Comparison of ENCODE assay signal across 9 cellular contexts in the genomic region with DNA sequence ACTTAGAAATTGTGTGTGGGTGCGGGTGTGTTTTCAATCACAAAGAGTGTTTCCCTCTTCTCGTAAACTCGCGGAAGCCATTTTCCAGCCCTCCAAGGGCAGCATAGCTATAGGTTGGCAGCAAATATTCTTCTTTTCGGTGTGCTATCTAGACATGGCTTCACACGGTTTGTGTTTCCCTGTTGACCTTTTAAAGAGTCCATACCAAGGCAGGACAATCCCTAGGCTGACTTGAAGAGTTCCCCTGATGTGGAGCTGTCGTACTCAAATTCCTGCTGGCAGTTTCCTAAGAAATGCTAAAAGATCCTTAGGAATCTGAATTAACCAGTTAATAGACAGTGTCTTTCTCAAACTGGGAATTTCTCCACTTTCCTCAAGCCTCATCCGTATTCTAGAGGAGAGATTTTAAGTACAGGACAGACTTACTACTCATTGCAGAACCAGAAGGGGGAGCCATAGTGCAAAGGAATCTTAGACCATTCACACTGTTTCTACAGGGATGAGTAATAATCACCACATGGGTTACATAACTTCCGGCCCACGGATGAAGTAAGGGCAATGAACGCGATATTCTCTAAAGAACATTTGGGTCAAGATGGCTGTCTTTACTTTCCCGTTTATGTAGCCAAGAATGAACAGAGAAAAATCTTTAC.
A peak's percentile ranks its signal among the peaks of the same experiment; 100 is the strongest.
DNase-seq lines count a peak whose midpoint lies in the region; ATAC-seq and TF ChIP-seq lines count a peak whose summit lies in the region.
"Had no signal": no experiment of that assay in that cellular context is flagged by ENCODE, and none has a peak within 500 bp of the region (broad histone marks: within the 10 kb centered on the region; RNA-seq: fewer than 3 reads in every experiment).

No MANE protein-coding gene starts in this region.

- no peaks in the 10 kb centered on the region for H3K9me2 ChIP-seq in Loucy (replicated peaks; ENCODE audit: low read depth, low read length)

- peaks cover 6% of the 10 kb centered on the region for H3K9me3 Mint-ChIP-seq in activated T-helper 17 cell treated with anti-CD3 and anti-CD28 coated beads, Interleukin-2, amount 50 U/mL, for 72 hours

- peaks cover 14% of the 10 kb centered on the region for H3K27me3 Mint-ChIP-seq in activated T-helper 17 cell treated with anti-CD3 and anti-CD28 coated beads, Interleukin-2, amount 50 U/mL, for 72 hours
- H3K27me3 Mint-ChIP-seq: naive B cell had no signal

- H3K36me3 Mint-ChIP-seq in activated T-helper 17 cell treated with anti-CD3 and anti-CD28 coated beads, Interleukin-2, amount 50 U/mL, for 72 hours (ENCODE audit: low read depth), result no peaks in the 10 kb centered on the region
- H3K36me3 Mint-ChIP-seq: naive B cell had no signal

- no peak overlapping the region for H3K27ac Mint-ChIP-seq in activated T-helper 17 cell treated with anti-CD3 and anti-CD28 coated beads, Interleukin-2, amount 50 U/mL, for 72 hours
- H3K27ac Mint-ChIP-seq: naive B cell had no signal

- no peak overlapping the region for H2AFZ ChIP-seq in Loucy (ENCODE audit: low read length)

- no peak overlapping the region for H3K9ac ChIP-seq in Loucy (ENCODE audit: low read depth, low read length, poor library complexity, severe bottlenecking)

- H3K4me3 Mint-ChIP-seq in activated T-helper 17 cell treated with anti-CD3 and anti-CD28 coated beads, Interleukin-2, amount 50 U/mL, for 72 hours, result no peak overlapping the region
- H3K4me3 Mint-ChIP-seq: naive B cell had no signal

- no peaks in the 10 kb centered on the region for H3K9me3 ChIP-seq in Loucy (ENCODE audit: insufficient read depth, low read depth, low read length)

- H4K20me1 ChIP-seq in Loucy (ENCODE audit: insufficient read depth, low read length, poor library complexity, severe bottlenecking), result no peaks in the 10 kb centered on the region

- no peak overlapping the region for H3K4me3 ChIP-seq in Loucy (ENCODE audit: low read length, poor library complexity, severe bottlenecking)

- TF ChIP-seq CTCF in Loucy (conservative IDR thresholded peaks at IDR 0.05; ENCODE audit: low read length), result peak; percentile 44

- H3F3A ChIP-seq in Loucy (ENCODE audit: low read depth), result no peaks in the 10 kb centered on the region

- no peaks in the 10 kb centered on the region for H3K79me2 ChIP-seq in Loucy (ENCODE audit: insufficient read depth, low read length)

- no peak overlapping the region for H3K4me2 ChIP-seq in Loucy (ENCODE audit: low read depth, low read length, poor library complexity, severe bottlenecking)

- no peaks in the 10 kb centered on the region for H3K27me3 ChIP-seq in Loucy (ENCODE audit: insufficient read depth, low read length, poor library complexity, severe bottlenecking)

- DNase-seq in GDM1 (lab: John Stamatoyannopoulos, UW) (peak; percentile 22), left lobe of liver (ENCODE audit: low spot score) (no peak), GOT3 (lab: John Stamatoyannopoulos, UW) (no peak)
- DNase-seq: naive B cell had no signal

- no peaks in the 10 kb centered on the region for H3K4me1 ChIP-seq in Loucy (ENCODE audit: insufficient read depth, low read length, poor library complexity, severe bottlenecking)

- no peaks in the 10 kb centered on the region for H3K4me1 Mint-ChIP-seq in activated T-helper 17 cell treated with anti-CD3 and anti-CD28 coated beads, Interleukin-2, amount 50 U/mL, for 72 hours
- H3K4me1 Mint-ChIP-seq: naive B cell had no signal

- peak; percentile 63 for ATAC-seq in activated T-helper 17 cell treated with anti-CD3 and anti-CD28 coated beads, Interleukin-2, amount 50 U/mL, for 72 hours (replicated peaks)
- ATAC-seq in left lobe of liver, result peak; percentile 32
- ATAC-seq in GM21528 (IDR thresholded peaks at IDR 0.05; ENCODE audit: low FRiP score, unreplicated experiment), result no peak
- no peak for ATAC-seq in HG02588 (IDR thresholded peaks at IDR 0.05; ENCODE audit: unreplicated experiment)
- ATAC-seq in HG03565 (IDR thresholded peaks at IDR 0.05; ENCODE audit: unreplicated experiment), result no peak

- no peaks in the 10 kb centered on the region for H3K36me3 ChIP-seq in Loucy (ENCODE audit: insufficient read depth, low read length)

Comparison
In these comparisons a context has a peak if more than half of its experiments do, and no peak if none do; other contexts are left out.
1. ATAC-seq: peak in activated T-helper 17 cell treated with anti-CD3 and anti-CD28 coated beads, Interleukin-2, amount 50 U/mL, for 72 hours (single experiment) and left lobe of liver (single experiment); none in GM21528 (single experiment), HG02588 (single experiment) and HG03565 (single experiment).